Comparison of ENCODE assay signal across 9 cellular contexts in the genomic region with DNA sequence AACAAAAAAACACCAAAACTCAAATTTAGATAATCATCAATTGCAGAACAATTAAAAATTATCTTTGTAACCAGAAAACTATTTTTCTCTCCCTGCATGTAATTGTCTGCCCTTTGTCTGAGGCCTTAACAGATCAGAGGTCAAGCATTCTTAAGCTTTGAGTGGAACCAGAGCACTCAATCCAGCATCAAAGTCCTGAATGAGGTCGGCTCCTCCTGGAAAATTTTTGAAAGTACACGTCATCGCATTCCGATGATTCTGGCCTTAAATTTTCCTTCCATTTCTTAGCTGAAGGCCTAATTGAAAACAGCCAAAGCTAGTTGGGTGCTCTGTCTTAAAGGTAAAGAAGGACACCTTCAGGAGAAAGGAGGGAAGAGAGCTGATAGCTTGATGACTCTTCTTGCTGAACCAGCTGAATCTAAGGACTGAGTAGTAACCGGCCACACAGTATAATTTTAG.
DNase-seq lines count a peak whose midpoint lies in the region; ATAC-seq, FAIRE-seq and TF ChIP-seq lines count a peak whose summit lies in the region.
"Had no signal": no experiment of that assay in that cellular context is flagged by ENCODE, and none has a peak within 500 bp of the region (broad histone marks: within the 10 kb centered on the region; RNA-seq: fewer than 3 reads in every experiment).

No MANE protein-coding gene starts in this region.

- H3K27ac ChIP-seq in astrocyte (ENCODE audit: low read depth, low read length) (peak overlapping the region; percentile 85), transverse colon (peak overlapping the region in 3 of 4 donors; percentile 41 to 52 (median 44))

- H3K4me3 Mint-ChIP-seq in astrocyte (ENCODE audit: unreplicated experiment) = no peak overlapping the region

- H3K9ac ChIP-seq in astrocyte (ENCODE audit: low read length) = peak overlapping the region; percentile 64

- peaks cover 48% of the 10 kb centered on the region for H3K4me1 Mint-ChIP-seq in astrocyte (ENCODE audit: low read depth, unreplicated experiment)

- peak; percentile 92 for FAIRE-seq in astrocyte (lab: Jason Lieb, UNC)
- FAIRE-seq: A204.1 had no signal

- peaks cover 11% of the 10 kb centered on the region for H3K27me3 Mint-ChIP-seq in astrocyte (ENCODE audit: low read depth, unreplicated experiment)

- no peaks in the 10 kb centered on the region for H3K36me3 ChIP-seq in astrocyte (ENCODE audit: insufficient read depth, low read length)
- H3K36me3 ChIP-seq in transverse colon = no peaks in the 10 kb centered on the region

- H3K36me3 Mint-ChIP-seq in astrocyte (ENCODE audit: low read depth, unreplicated experiment) = no peaks in the 10 kb centered on the region

- H3K27me3 ChIP-seq in astrocyte (ENCODE audit: insufficient read depth, low read length) (peaks cover 4% of the 10 kb centered on the region), transverse colon (no peaks in the 10 kb centered on the region)

- DNase-seq in DMS79 (lab: John Stamatoyannopoulos, UW) = peak; percentile 14
- no peak for DNase-seq in DMS79 treated with DMSO at 0.1 percent for 48 hours (lab: John Stamatoyannopoulos, UW)
- peak; percentile 98 for DNase-seq in astrocyte (ENCODE audit: low read depth)
- peak; percentile 64 for DNase-seq in iPS-NIHi7 (ENCODE audit: extremely low spot score)
- DNase-seq in transverse colon = no peak
- DNase-seq in stimulated activated CD4-positive, alpha-beta T cell treated with anti-CD3 and anti-CD28 coated beads, Interleukin-4, amount 100 ng/mL, for 24 hours = no peak
- no peak for DNase-seq in NCI-H1930 (lab: John Stamatoyannopoulos, UW)

- H3K27ac Mint-ChIP-seq in astrocyte (ENCODE audit: unreplicated experiment) = peak overlapping the region; percentile 88

- H3K79me2 ChIP-seq in astrocyte (ENCODE audit: insufficient read depth, low read length) = no peaks in the 10 kb centered on the region

- TF ChIP-seq EP300 in transverse colon (IDR thresholded peaks at IDR 0.05; ENCODE audit: low read depth) = no peak

- no peak overlapping the region for H2AFZ ChIP-seq in astrocyte (ENCODE audit: low read depth, low read length)

- TF ChIP-seq CTCF in astrocyte (IDR thresholded peaks at IDR 0.05; ENCODE audit: insufficient read depth, low read depth, low read length) (peak; percentile 63), transverse colon (IDR thresholded peaks at IDR 0.05) (peak in 1 of 5 experiments; percentile 15)

- H3K9me3 ChIP-seq in astrocyte (ENCODE audit: insufficient read depth, low read depth, low read length) = peaks cover 3% of the 10 kb centered on the region
- no peaks in the 10 kb centered on the region for H3K9me3 ChIP-seq in transverse colon

- peaks cover 3% of the 10 kb centered on the region for H3K9me3 Mint-ChIP-seq in astrocyte (ENCODE audit: unreplicated experiment)

- intact Hi-C loops in transverse colon (cut with DNase I; ENCODE audit: low total_unique reads) = no loop called here

- no peak for ATAC-seq in GM18873 (IDR thresholded peaks at IDR 0.05; ENCODE audit: low FRiP score, unreplicated experiment)

- H3K4me2 ChIP-seq in astrocyte (ENCODE audit: low read length) = peak overlapping the region; percentile 63

- TF ChIP-seq POLR2A in transverse colon (IDR thresholded peaks at IDR 0.05) = no peak

- no peaks in the 10 kb centered on the region for H4K20me1 ChIP-seq in astrocyte (ENCODE audit: insufficient read depth, low read length)

- in situ Hi-C loops in transverse colon (cut with MboI; ENCODE audit: low pct_ligation_motif_present in 1 of 4, low pct_unique_long_range_greater_than_20kb in 1 of 4, low sequenced_read_pairs in 3 of 4) = no loop called here

- H3K4me3 ChIP-seq in astrocyte (ENCODE audit: insufficient read depth, low read depth, low read length) (no peak overlapping the region), transverse colon (no peak overlapping the region)

- H3K4me1 ChIP-seq in astrocyte (ENCODE audit: insufficient read depth, low read length) = peaks cover 39% of the 10 kb centered on the region
- H3K4me1 ChIP-seq in transverse colon = peaks cover 0 to 16% (median 7%) of the 10 kb centered on the region in 4 donors

- WGBS in transverse colon (ENCODE audit: low coverage in 1 of 2), 2 donors = 61% methylated on average over 5 of the region's 5 CpGs; no CpG with 5 or more reads in 1 of the 2 donors

Comparison
In these comparisons a context has a peak if more than half of its experiments do, and no peak if none do; other contexts are left out.
1. DNase-seq: peak in DMS79 (single experiment), astrocyte (single experiment) and iPS-NIHi7 (single experiment); none in DMS79 treated with DMSO at 0.1 percent for 48 hours (single experiment), transverse colon (single experiment), stimulated activated CD4-positive, alpha-beta T cell treated with anti-CD3 and anti-CD28 coated beads, Interleukin-4, amount 100 ng/mL, for 24 hours (single experiment) and NCI-H1930 (0 of 2).